Comparison of ENCODE assay signal across 30 cellular contexts in genomic region chr10:100859204-100859763, GRCh38.
"Had no signal": no experiment of that assay in that cellular context is flagged by ENCODE, and none has a peak within 500 bp of the region (broad histone marks: within the 10 kb centered on the region; RNA-seq: fewer than 3 reads in every experiment).

No MANE protein-coding gene starts in this region.

- H3K36me3 ChIP-seq: ascending aorta, brain microvascular endothelial cell, ovary, prostate gland, sigmoid colon, upper lobe of right lung, WERI-Rb-1 had no signal

- H3K27ac ChIP-seq: ascending aorta, brain microvascular endothelial cell, ovary, prostate gland, sigmoid colon, upper lobe of right lung, WERI-Rb-1 had no signal

- H3K4me1 Mint-ChIP-seq: activated naive CD8-positive, alpha-beta T cell treated with anti-CD3 and anti-CD28 coated beads, Interleukin-2, amount 10 ng/mL, durations not matched to agents 7 days and 5 days; endodermal cell; nephron; stimulated activated effector memory CD8-positive, alpha-beta T cell treated with anti-CD3 and anti-CD28 coated beads, Interleukin-12 subunit alpha, Interleukin-12 subunit beta, amount 100 ng/mL, for 72 hours; stimulated activated naive CD8-positive, alpha-beta T cell treated with anti-CD3 and anti-CD28 coated beads, Interleukin-15, amount 100 ng/mL, for 72 hours had no signal

- DNase-seq: activated CD4-positive, alpha-beta T cell treated with anti-CD3 and anti-CD28 coated beads for 48 hours; activated CD4-positive, alpha-beta T cell treated with anti-CD3 and anti-CD28 coated beads, Interleukin-2, amount 50 U/mL, for 48 hours; activated CD8-positive, alpha-beta memory T cell treated with anti-CD3 and anti-CD28 coated beads for 24 hours; activated naive CD4-positive, alpha-beta T cell treated with anti-CD3 and anti-CD28 coated beads for 36 hours; activated naive CD8-positive, alpha-beta T cell treated with anti-CD3 and anti-CD28 coated beads, Interleukin-2, amount 10 ng/mL, durations not matched to agents 7 days and 5 days; activated T-cell treated with anti-CD3 and anti-CD28 coated beads, Interleukin-2, amount 50 U/mL, for 1 hour; brain microvascular endothelial cell; endodermal cell; foreskin fibroblast; left cardiac atrium; mammary epithelial cell; ovary; retina; sigmoid colon; small intestine; stimulated activated CD4-positive, alpha-beta T cell treated with anti-CD3 and anti-CD28 coated beads, Interleukin-4, amount 100 ng/mL, for 24 hours; stimulated activated naive CD8-positive, alpha-beta T cell treated with anti-CD3 and anti-CD28 coated beads, Interleukin-15, amount 100 ng/mL, for 72 hours; substantia nigra; SW 1271; T-helper 9 cell; upper lobe of right lung; WERI-Rb-1 had no signal

- H3K9me3 Mint-ChIP-seq: activated naive CD4-positive, alpha-beta T cell treated with anti-CD3 and anti-CD28 coated beads for 36 hours; activated naive CD8-positive, alpha-beta T cell treated with anti-CD3 and anti-CD28 coated beads, Interleukin-2, amount 10 ng/mL, durations not matched to agents 7 days and 5 days; activated T-helper 1 cell treated with anti-CD3 and anti-CD28 coated beads, Interleukin-12 subunit alpha, Interleukin-12 subunit beta, Interleukin-2, Interleukin-4 antibody, amounts not matched to agents 30 ng/mL and 10 ng/mL and 1 ng/mL, durations not matched to agents 14 hours and 24 hours and 36 hours; endodermal cell; stimulated activated naive CD8-positive, alpha-beta T cell treated with anti-CD3 and anti-CD28 coated beads, Interleukin-15, amount 100 ng/mL, for 72 hours; T-helper 1 cell treated with Interleukin-12 subunit alpha and Interleukin-12 subunit beta and Interleukin-4 antibody, amounts not matched to agents 30 μg/mL and 1 μg/mL, for 36 hours had no signal

- H3K9me3 ChIP-seq: prostate gland, upper lobe of right lung had no signal

- H3K36me3 Mint-ChIP-seq: activated naive CD8-positive, alpha-beta T cell treated with anti-CD3 and anti-CD28 coated beads, Interleukin-2, amount 10 ng/mL, durations not matched to agents 7 days and 5 days; stimulated activated effector memory CD8-positive, alpha-beta T cell treated with anti-CD3 and anti-CD28 coated beads, Interleukin-12 subunit alpha, Interleukin-12 subunit beta, amount 100 ng/mL, for 72 hours had no signal

- H3K27me3 ChIP-seq: ascending aorta, ovary had no signal

- H3K4me3 Mint-ChIP-seq: activated naive CD4-positive, alpha-beta T cell treated with anti-CD3 and anti-CD28 coated beads for 36 hours; activated naive CD8-positive, alpha-beta T cell treated with anti-CD3 and anti-CD28 coated beads, Interleukin-2, amount 10 ng/mL, durations not matched to agents 7 days and 5 days; activated T-helper 1 cell treated with anti-CD3 and anti-CD28 coated beads, Interleukin-12 subunit alpha, Interleukin-12 subunit beta, Interleukin-2, Interleukin-4 antibody, amounts not matched to agents 30 ng/mL and 10 ng/mL and 1 ng/mL, durations not matched to agents 14 hours and 24 hours and 36 hours; endodermal cell; nephron; stimulated activated effector memory CD8-positive, alpha-beta T cell treated with anti-CD3 and anti-CD28 coated beads, Interleukin-12 subunit alpha, Interleukin-12 subunit beta, amount 100 ng/mL, for 72 hours; stimulated activated naive CD8-positive, alpha-beta T cell treated with anti-CD3 and anti-CD28 coated beads, Interleukin-15, amount 100 ng/mL, for 72 hours; T-helper 1 cell treated with Interleukin-12 subunit alpha and Interleukin-12 subunit beta and Interleukin-4 antibody, amounts not matched to agents 30 μg/mL and 1 μg/mL, for 36 hours had no signal

- H3K27ac Mint-ChIP-seq: activated naive CD4-positive, alpha-beta T cell treated with anti-CD3 and anti-CD28 coated beads for 36 hours; activated naive CD8-positive, alpha-beta T cell treated with anti-CD3 and anti-CD28 coated beads, Interleukin-2, amount 10 ng/mL, durations not matched to agents 7 days and 5 days; activated T-helper 1 cell treated with anti-CD3 and anti-CD28 coated beads, Interleukin-12 subunit alpha, Interleukin-12 subunit beta, Interleukin-2, Interleukin-4 antibody, amounts not matched to agents 30 ng/mL and 10 ng/mL and 1 ng/mL, durations not matched to agents 14 hours and 24 hours and 36 hours; endodermal cell; nephron; stimulated activated effector memory CD8-positive, alpha-beta T cell treated with anti-CD3 and anti-CD28 coated beads, Interleukin-12 subunit alpha, Interleukin-12 subunit beta, amount 100 ng/mL, for 72 hours; stimulated activated naive CD8-positive, alpha-beta T cell treated with anti-CD3 and anti-CD28 coated beads, Interleukin-15, amount 100 ng/mL, for 72 hours; T-helper 1 cell treated with Interleukin-12 subunit alpha and Interleukin-12 subunit beta and Interleukin-4 antibody, amounts not matched to agents 30 μg/mL and 1 μg/mL, for 36 hours had no signal

- H3K4me1 ChIP-seq: ascending aorta, prostate gland, sigmoid colon, upper lobe of right lung had no signal

- ATAC-seq: activated CD4-positive, CD25-positive, alpha-beta regulatory T cell treated with anti-CD3 and anti-CD28 coated beads, Interleukin-2, amount 50 U/mL, for 24 hours; esophagus mucosa; left cardiac atrium; stimulated activated effector memory CD8-positive, alpha-beta T cell treated with anti-CD3 and anti-CD28 coated beads, Interleukin-12 subunit alpha, Interleukin-12 subunit beta, amount 100 ng/mL, for 72 hours; stimulated activated naive CD8-positive, alpha-beta T cell treated with anti-CD3 and anti-CD28 coated beads, Interleukin-15, amount 100 ng/mL, for 72 hours; upper lobe of right lung had no signal

- H3K4me3 ChIP-seq: ascending aorta, ovary, prostate gland, sigmoid colon, upper lobe of right lung had no signal
